ENCODE assay signal across 30 cellular contexts in the genomic region with DNA sequence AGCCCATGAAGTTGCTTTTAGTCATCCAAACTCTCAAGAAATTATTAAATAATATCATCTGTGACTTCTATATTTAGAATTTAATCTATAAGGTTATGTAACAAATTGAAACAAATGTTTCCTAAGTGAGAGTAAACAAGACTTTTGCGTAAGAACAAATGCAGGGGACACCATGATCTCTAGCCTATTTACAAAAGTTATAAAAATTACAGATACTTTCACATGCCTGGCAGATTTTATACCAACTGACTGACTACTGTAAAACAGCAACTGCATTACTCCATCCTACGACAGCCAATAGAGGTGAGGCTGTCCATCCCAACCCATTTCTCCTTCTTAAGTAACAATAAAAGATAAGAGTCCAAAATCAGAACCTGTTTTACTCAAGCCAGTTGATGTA. TPM values are rescaled to one million over a fixed set of nuclear protein-coding genes. Genes with fewer than 3 reads are reported as not detected.
"Had no signal": no experiment of that assay in that cellular context is flagged by ENCODE, and none has a peak within 500 bp of the region (broad histone marks: within the 10 kb centered on the region; RNA-seq: fewer than 3 reads in every experiment).

No MANE protein-coding gene starts in this region.

- H3K27ac ChIP-seq: VCaP had no signal

- DNase-seq: activated B cell treated with CpG ODN at 0.5 μM for 24 hours; activated CD4-positive, alpha-beta memory T cell treated with anti-CD3 and anti-CD28 coated beads, Interleukin-2, amount 10 ng/mL, durations not matched to agents 7 days and 5 days; activated CD4-positive, alpha-beta T cell treated with anti-CD3 and anti-CD28 coated beads for 48 hours; activated CD4-positive, alpha-beta T cell treated with anti-CD3 and anti-CD28 coated beads, Interleukin-2, amount 10 ng/mL, durations not matched to agents 7 days and 5 days; activated CD4-positive, alpha-beta T cell treated with anti-CD3 and anti-CD28 coated beads, Interleukin-2, amount 50 U/mL, for 48 hours; activated CD4-positive, CD25-positive, alpha-beta regulatory T cell treated with anti-CD3 and anti-CD28 coated beads, Interleukin-2, amount 50 U/mL, for 72 hours; activated CD8-positive, alpha-beta memory T cell treated with anti-CD3 and anti-CD28 coated beads for 24 hours; activated CD8-positive, alpha-beta memory T cell treated with anti-CD3 and anti-CD28 coated beads, Interleukin-2, amount 10 ng/mL, durations not matched to agents 7 days and 5 days; activated CD8-positive, alpha-beta memory T cell treated with anti-CD3 and anti-CD28 coated beads, Interleukin-2, amount 50 U/mL, for 48 hours; activated CD8-positive, alpha-beta T cell treated with anti-CD3 and anti-CD28 coated beads, Interleukin-2, amount 10 ng/mL, durations not matched to agents 7 days and 5 days; activated effector memory CD4-positive, alpha-beta T cell treated with Interleukin-2 at 50 U/mL for 16 hours; activated gamma-delta T cell; activated naive CD4-positive, alpha-beta T cell treated with anti-CD3 and anti-CD28 coated beads, Interleukin-2, amount 10 ng/mL, durations not matched to agents 7 days and 5 days; activated naive CD4-positive, alpha-beta T cell treated with Interleukin-2 at 50 U/mL for 16 hours; activated naive CD8-positive, alpha-beta T cell treated with anti-CD3 and anti-CD28 coated beads, Interleukin-2, amount 10 ng/mL, durations not matched to agents 7 days and 5 days; activated naive CD8-positive, alpha-beta T cell treated with anti-CD3 and anti-CD28 coated beads, Interleukin-2, amount 50 U/mL, for 24 hours; activated T-cell treated with anti-CD3 and anti-CD28 coated beads, Interleukin-2, amount 50 U/mL, for 24 hours; activated T-cell treated with anti-CD3 and anti-CD28 coated beads, Interleukin-2, amount 50 U/mL, for 48 hours; amniotic stem cell; aorta; central memory CD4-positive, alpha-beta T cell; SW 1271; T-helper 1 cell; T-helper 2 cell; T-helper 9 cell had no signal

- ATAC-seq: activated CD8-positive, alpha-beta memory T cell treated with anti-CD3 and anti-CD28 coated beads, Interleukin-2, amount 10 ng/mL, durations not matched to agents 7 days and 5 days; activated CD8-positive, alpha-beta T cell treated with anti-CD3 and anti-CD28 coated beads, Interleukin-2, amount 10 ng/mL, durations not matched to agents 7 days and 5 days; activated naive CD8-positive, alpha-beta T cell treated with anti-CD3 and anti-CD28 coated beads, Interleukin-2, amount 50 U/mL, for 24 hours had no signal

- FAIRE-seq: astrocyte, bronchial epithelial cell, TTC549 had no signal

RNA-seq across cellular contexts. Expression of a gene that starts 20.4 kb away (rescaled TPM):
- total RNA-seq: activated B cell treated with CpG ODN at 0.5 μM for 24 hours; activated CD4-positive, alpha-beta memory T cell treated with anti-CD3 and anti-CD28 coated beads, Interleukin-2, amount 10 ng/mL, durations not matched to agents 7 days and 5 days; activated CD4-positive, alpha-beta T cell treated with anti-CD3 and anti-CD28 coated beads, Interleukin-2, amount 10 ng/mL, durations not matched to agents 7 days and 5 days; activated CD8-positive, alpha-beta memory T cell treated with anti-CD3 and anti-CD28 coated beads, Interleukin-2, amount 10 ng/mL, durations not matched to agents 7 days and 5 days; activated CD8-positive, alpha-beta T cell treated with anti-CD3 and anti-CD28 coated beads, Interleukin-2, amount 10 ng/mL, durations not matched to agents 7 days and 5 days; activated naive CD8-positive, alpha-beta T cell treated with anti-CD3 and anti-CD28 coated beads, Interleukin-2, amount 10 ng/mL, durations not matched to agents 7 days and 5 days; activated T-helper 2 cell treated with anti-CD3 and anti-CD28 coated beads, Interferon-gamma antibody, Interleukin-2, Interleukin-4, amounts not matched to agents 10 μg/mL and 5 μg/mL and 100 μg/mL, durations not matched to agents 14 hours and 24 hours and 36 hours; bronchial epithelial cell had no signal
